In the genomic region with DNA sequence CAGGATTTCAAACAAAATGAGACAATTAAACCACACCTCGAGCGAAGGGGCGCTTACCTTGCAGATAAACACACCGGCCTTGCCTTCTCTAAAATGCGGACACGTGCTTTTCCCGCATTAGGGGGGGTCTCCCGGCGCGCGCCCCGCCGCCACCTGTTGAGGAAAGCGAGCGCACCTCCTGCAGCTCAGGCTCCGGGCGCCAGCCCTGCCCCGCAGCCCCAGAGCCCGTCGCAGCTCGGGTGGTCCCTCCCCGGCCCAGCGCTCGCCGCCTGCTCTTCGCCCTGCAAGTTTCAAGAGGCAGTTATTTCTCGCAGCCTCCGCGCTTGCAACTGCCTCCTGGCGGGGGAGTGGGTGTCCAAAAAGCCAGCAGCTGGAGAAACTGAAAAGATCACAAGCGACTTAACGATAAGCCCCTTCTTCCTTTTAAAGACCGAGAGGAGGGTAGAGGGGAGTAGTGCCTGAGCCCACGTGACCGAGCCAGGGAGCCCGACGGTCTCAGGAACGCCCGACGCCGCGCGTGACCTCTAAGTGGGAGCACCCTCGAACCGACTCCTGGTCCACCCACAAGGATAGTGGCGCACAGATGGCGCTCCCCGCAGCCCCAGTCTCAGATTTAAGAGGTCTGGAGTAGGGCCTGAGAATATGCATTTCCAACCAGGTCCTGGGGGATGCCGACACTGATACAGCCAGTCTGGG, we compare ENCODE assay signal across 8 cellular contexts. TPM values are rescaled to one million over a fixed set of nuclear protein-coding genes. Genes with fewer than 3 reads are reported as not detected.
DNase-seq lines count a peak whose midpoint lies in the region; ATAC-seq and TF ChIP-seq lines count a peak whose summit lies in the region.

A gene (minus strand): TSS at position 396 of the 696 bp plus-strand sequence. CDS start 11,386 bp downstream, outside the sequence.

- intact Hi-C loops in activated CD4-positive, alpha-beta T cell treated with anti-CD3 and anti-CD28 coated beads for 36 hours (cut with DNase I, micrococcal nuclease): loop anchor here (2.0 to 10.0 kb wide), 5 partner anchors 61 to 649 kb away; a partner anchor contains a TSS
- intact Hi-C loops in right cardiac atrium (cut with DNase I) (loop anchor here in 3 of 4 donors (2.0 to 10.0 kb wide), 3 partner anchors 129 to 135 kb away; no protein-coding TSS in a partner anchor), gastrocnemius medialis (cut with DNase I; ENCODE audit: low total_unique reads) (loop anchor here (10.0 kb wide), 1 partner anchor 169 kb away; no protein-coding TSS in a partner anchor)

- peak within 1 kb of the TSS; percentile 64 for H3K4me3 Mint-ChIP-seq in activated CD4-positive, alpha-beta T cell treated with anti-CD3 and anti-CD28 coated beads for 36 hours
- H3K4me3 Mint-ChIP-seq in activated naive CD8-positive, alpha-beta T cell: peak within 1 kb of the TSS; percentile 77

- H3K4me1 Mint-ChIP-seq in activated CD4-positive, alpha-beta T cell treated with anti-CD3 and anti-CD28 coated beads for 36 hours: peaks cover 20% of the 10 kb centered on the region
- H3K4me1 Mint-ChIP-seq in activated naive CD8-positive, alpha-beta T cell (ENCODE audit: low read depth): peaks cover 37% of the 10 kb centered on the region

- H3K9me3 Mint-ChIP-seq in activated CD4-positive, alpha-beta T cell treated with anti-CD3 and anti-CD28 coated beads for 36 hours (ENCODE audit: low read depth): no peaks in the 10 kb centered on the region
- no peaks in the 10 kb centered on the region for H3K9me3 Mint-ChIP-seq in activated naive CD8-positive, alpha-beta T cell (ENCODE audit: low read depth)

- WGBS in right cardiac atrium: 2% methylated on average over 49 of the region's 49 CpGs

- H3K27me3 ChIP-seq in right cardiac atrium (ENCODE audit: control insufficient read depth, insufficient read depth) (no peaks in the 10 kb centered on the region), gastrocnemius medialis (no peaks in the 10 kb centered on the region)

- no peaks in the 10 kb centered on the region for H3K4me1 ChIP-seq in right cardiac atrium (ENCODE audit: control insufficient read depth, insufficient read depth, low read length)
- H3K4me1 ChIP-seq in gastrocnemius medialis: peaks cover 9 to 10% of the 10 kb centered on the region in 2 donors

- POLR2A ChIA-PET in activated CD4-positive, alpha-beta T cell treated with anti-CD3 and anti-CD28 coated beads for 36 hours (lab: Charles Lee): interaction anchor here (1.1 kb wide), 1 partner anchor 9 kb away, joined by 5 read pairs; no protein-coding TSS in a partner anchor

- H3K27me3 Mint-ChIP-seq in activated CD4-positive, alpha-beta T cell treated with anti-CD3 and anti-CD28 coated beads for 36 hours: peaks cover 25% of the 10 kb centered on the region
- H3K27me3 Mint-ChIP-seq in activated naive CD8-positive, alpha-beta T cell: no peaks in the 10 kb centered on the region

- H3K27ac ChIP-seq in right cardiac atrium (ENCODE audit: low read length) (no peak within 1 kb of the TSS), gastrocnemius medialis (peak within 1 kb of the TSS in 1 of 4 donors; percentile 27)

- H3K36me3 ChIP-seq in gastrocnemius medialis: no peaks in the 10 kb centered on the region

- in situ Hi-C loops in gastrocnemius medialis (cut with MboI; ENCODE audit: low sequenced_read_pairs in 4 of 4): loop anchor here in 2 of 4 donors (25.0 kb wide), 2 partner anchors 132 to 257 kb away; no protein-coding TSS in a partner anchor

- TF ChIP-seq POLR2A in gastrocnemius medialis (IDR thresholded peaks at IDR 0.05): no peak

- peak; percentile 46 for DNase-seq in activated CD4-positive, alpha-beta T cell treated with anti-CD3 and anti-CD28 coated beads for 36 hours
- no peak for DNase-seq in activated CD4-positive, alpha-beta T cell treated with anti-CD3 and anti-CD28 coated beads for 48 hours
- DNase-seq in NCI-H524 treated with DMSO at 0.1 percent for 48 hours (lab: John Stamatoyannopoulos, UW) (peak; percentile 76), right cardiac atrium (peak; percentile 22 to 61 (median 59)), gastrocnemius medialis (peak in 1 of 2 donors; percentile 30), NCI-H526 treated with DMSO at 0.1 percent for 48 hours (lab: John Stamatoyannopoulos, UW) (no peak)

- TF ChIP-seq CTCF in gastrocnemius medialis (IDR thresholded peaks at IDR 0.05 in 4 of 5, conservative IDR thresholded peaks at IDR 0.05 in 1 of 5): no peak

- H3K4me3 ChIP-seq in right cardiac atrium (ENCODE audit: low read length) (peak within 1 kb of the TSS; percentile 41), gastrocnemius medialis (peak within 1 kb of the TSS; percentile 43 to 61 (median 50))

- no peaks in the 10 kb centered on the region for H3K9me3 ChIP-seq in right cardiac atrium (ENCODE audit: control insufficient read depth, low read length)
- no peaks in the 10 kb centered on the region for H3K9me3 ChIP-seq in gastrocnemius medialis

- CTCF ChIA-PET in activated CD4-positive, alpha-beta T cell treated with anti-CD3 and anti-CD28 coated beads for 36 hours (lab: Charles Lee): interaction anchor here (0.6 to 3.8 kb wide), 14 partner anchors 9 to 1036 kb away, joined by 3 to 32 read pairs (median 4); no protein-coding TSS in a partner anchor

- peak; percentile 4 for ATAC-seq in activated CD4-positive, alpha-beta T cell treated with anti-CD3 and anti-CD28 coated beads for 36 hours
- ATAC-seq in HG02610 (IDR thresholded peaks at IDR 0.05; ENCODE audit: unreplicated experiment) (peak; percentile 26), right cardiac atrium (peak; percentile 73 to 75), gastrocnemius medialis (peak; percentile 53 to 80)

- H3K36me3 Mint-ChIP-seq in activated CD4-positive, alpha-beta T cell treated with anti-CD3 and anti-CD28 coated beads for 36 hours (ENCODE audit: low read depth): no peaks in the 10 kb centered on the region
- H3K36me3 Mint-ChIP-seq in activated naive CD8-positive, alpha-beta T cell: no peaks in the 10 kb centered on the region

- no peak within 1 kb of the TSS for H3K27ac Mint-ChIP-seq in activated CD4-positive, alpha-beta T cell treated with anti-CD3 and anti-CD28 coated beads for 36 hours
- H3K27ac Mint-ChIP-seq in activated naive CD8-positive, alpha-beta T cell: no peak within 1 kb of the TSS

RNA-seq across cellular contexts. Expression of the gene that starts here (rescaled TPM):
- under 1 TPM; 0.26 to 0.32 TPM for total RNA-seq in activated CD4-positive, alpha-beta T cell treated with anti-CD3 and anti-CD28 coated beads for 36 hours
- total RNA-seq in right cardiac atrium (under 1 TPM; 0.14 to 0.60 (median 0.36) TPM), gastrocnemius medialis (under 1 TPM in 1 of 4 donors, not detected in 3; 0.51 TPM)
- polyA plus RNA-seq in right cardiac atrium: 0.11 TPM

Comparison
In these comparisons a context has a peak if more than half of its experiments do, and no peak if none do; other contexts are left out.
1. Peak in DNase-seq and ATAC-seq in activated CD4-positive, alpha-beta T cell treated with anti-CD3 and anti-CD28 coated beads for 36 hours; RNA of the gene not detected or under 1 TPM.
2. Peak in DNase-seq, ATAC-seq and H3K4me3 ChIP-seq in right cardiac atrium; RNA of the gene not detected or under 1 TPM.
3. Peak in ATAC-seq and H3K4me3 ChIP-seq in gastrocnemius medialis; RNA of the gene not detected or under 1 TPM.
4. ATAC-seq: peak in every context shown above with its lines; median percentile 74 in right cardiac atrium; 66 in gastrocnemius medialis; 26 in HG02610; 4 in activated CD4-positive, alpha-beta T cell treated with anti-CD3 and anti-CD28 coated beads for 36 hours.